Comparison of ENCODE assay signal across 20 cellular contexts in genomic region chr4:80798082-80798481, GRCh38.
"Had no signal": no experiment of that assay in that cellular context is flagged by ENCODE, and none has a peak within 500 bp of the region (broad histone marks: within the 10 kb centered on the region; RNA-seq: fewer than 3 reads in every experiment).

No MANE protein-coding gene starts in this region.

- H3K27me3 ChIP-seq: brain microvascular endothelial cell, left lung, neutrophil, thyroid gland, vagina had no signal

- H3K4me3 ChIP-seq: left lung, thyroid gland, vagina had no signal

- H3K9ac ChIP-seq: parathyroid adenoma, SK-N-SH had no signal

- H3K4me1 Mint-ChIP-seq: natural killer cell had no signal

- DNase-seq: activated CD4-positive, alpha-beta T cell treated with anti-CD3 and anti-CD28 coated beads, Interleukin-2, amount 50 U/mL, for 1 hour; activated CD8-positive, alpha-beta memory T cell treated with anti-CD3 and anti-CD28 coated beads, Interleukin-2, amount 50 U/mL, for 4 hours; brain microvascular endothelial cell; cortex of kidney; effector CD4-positive, alpha-beta T cell; foreskin fibroblast; glutamatergic neuron; hypothalamus; kidney; left lung; natural killer cell; SK-N-SH; stimulated activated CD4-positive, alpha-beta T cell treated with anti-CD3 and anti-CD28 coated beads, Interleukin-1b, Interleukin-23, amount 100 ng/mL, for 48 hours; thyroid gland; WERI-Rb-1 had no signal

- H3K4me1 ChIP-seq: left lung, parathyroid adenoma, thyroid gland, vagina had no signal

- H3K4me3 Mint-ChIP-seq: activated naive CD4-positive, alpha-beta T cell treated with anti-CD3 and anti-CD28 coated beads, Interleukin-2, amount 50 U/mL, for 24 hours; natural killer cell had no signal

- H2AFZ ChIP-seq: parathyroid adenoma had no signal

- H3K36me3 ChIP-seq: brain microvascular endothelial cell, left lung, neutrophil, thyroid gland, vagina, WERI-Rb-1 had no signal

- H3K4me2 ChIP-seq: SK-N-SH had no signal

- H3K9me3 ChIP-seq: neutrophil, thyroid gland, vagina had no signal

- H3K79me2 ChIP-seq: parathyroid adenoma had no signal

- H3K27ac Mint-ChIP-seq: activated naive CD4-positive, alpha-beta T cell treated with anti-CD3 and anti-CD28 coated beads, Interleukin-2, amount 50 U/mL, for 24 hours; natural killer cell had no signal

- H3K36me3 Mint-ChIP-seq: activated naive CD4-positive, alpha-beta T cell treated with anti-CD3 and anti-CD28 coated beads, Interleukin-2, amount 50 U/mL, for 24 hours; natural killer cell had no signal

- H3K27me3 Mint-ChIP-seq: activated naive CD4-positive, alpha-beta T cell treated with anti-CD3 and anti-CD28 coated beads, Interleukin-2, amount 50 U/mL, for 24 hours had no signal

- FAIRE-seq: endothelial cell of umbilical vein had no signal

- H3K27ac ChIP-seq: brain microvascular endothelial cell, left lung, neutrophil, parathyroid adenoma, thyroid gland, vagina, WERI-Rb-1 had no signal
